Comparison of ENCODE assay signal across 22 cellular contexts in genomic region chr6:156975414-156975813, GRCh38.
DNase-seq lines count a peak whose midpoint lies in the region; ATAC-seq and TF ChIP-seq lines count a peak whose summit lies in the region.
"Had no signal": no experiment of that assay in that cellular context is flagged by ENCODE, and none has a peak within 500 bp of the region (broad histone marks: within the 10 kb centered on the region; RNA-seq: fewer than 3 reads in every experiment).

No MANE protein-coding gene starts in this region.

- H3K27me3 ChIP-seq in trophoblast cell (ENCODE audit: insufficient read depth, low read length): no peaks in the 10 kb centered on the region

- no peak overlapping the region for H3K14ac ChIP-seq in trophoblast cell (ENCODE audit: low read length)

- H3K4me2 ChIP-seq in trophoblast cell (ENCODE audit: low read length): no peak overlapping the region

- WGBS in trophoblast cell (ENCODE audit: extremely low coverage, insufficient coverage, insufficient read length): no CpG with 5 or more reads among the region's 4 CpGs

- no peak overlapping the region for H3K23ac ChIP-seq in trophoblast cell (ENCODE audit: low read length)

- peak overlapping the region; percentile 70 for H3K4ac ChIP-seq in trophoblast cell (ENCODE audit: low read depth, low read length)

- POLR2A ChIA-PET in activated CD8-positive, alpha-beta T cell treated with anti-CD3 and anti-CD28 coated beads for 36 hours (lab: Charles Lee): no interaction called here
- POLR2A ChIA-PET in activated CD8-positive, alpha-beta T cell treated with anti-CD3 and anti-CD28 coated beads, Interleukin-2, amount 10 ng/mL, durations not matched to agents 7 days and 5 days (lab: Charles Lee): no interaction called here

- no peak overlapping the region for H2BK5ac ChIP-seq in trophoblast cell (ENCODE audit: low read depth, low read length, poor library complexity)

- H3K9me3 ChIP-seq in trophoblast cell (ENCODE audit: insufficient read depth, low read depth, low read length): no peaks in the 10 kb centered on the region

- no peak for ATAC-seq in activated CD8-positive, alpha-beta T cell treated with anti-CD3 and anti-CD28 coated beads for 36 hours
- ATAC-seq in activated CD8-positive, alpha-beta T cell treated with anti-CD3 and anti-CD28 coated beads, Interleukin-2, amount 10 ng/mL, durations not matched to agents 7 days and 5 days: no peak
- ATAC-seq in activated naive CD8-positive, alpha-beta T cell treated with anti-CD3 and anti-CD28 coated beads, Interleukin-2, amount 50 U/mL, for 24 hours: no peak
- no peak for ATAC-seq in GM21786 (IDR thresholded peaks at IDR 0.05; ENCODE audit: unreplicated experiment)
- no peak for ATAC-seq in GM18519 (IDR thresholded peaks at IDR 0.05; ENCODE audit: low FRiP score, unreplicated experiment)
- ATAC-seq: left cardiac atrium had no signal

- no peak overlapping the region for H4K8ac ChIP-seq in trophoblast cell (ENCODE audit: low read depth, low read length)

- H3K4me3 ChIP-seq in trophoblast cell (ENCODE audit: low read depth, low read length): no peak overlapping the region

- H3K9ac ChIP-seq in trophoblast cell (ENCODE audit: low read length): no peak overlapping the region
- H3K9ac ChIP-seq: parathyroid adenoma had no signal

- peak overlapping the region; percentile 67 for H3K4me3 Mint-ChIP-seq in activated CD8-positive, alpha-beta T cell treated with anti-CD3 and anti-CD28 coated beads for 36 hours
- H3K4me3 Mint-ChIP-seq in activated CD8-positive, alpha-beta T cell treated with anti-CD3 and anti-CD28 coated beads, Interleukin-2, amount 10 ng/mL, durations not matched to agents 7 days and 5 days: no peak overlapping the region
- H3K4me3 Mint-ChIP-seq in IgD-negative memory B cell: peak overlapping the region; percentile 73 to 94 (median 82)
- H3K4me3 Mint-ChIP-seq in activated naive CD8-positive, alpha-beta T cell treated with anti-CD3 and anti-CD28 coated beads, Interleukin-2, amount 50 U/mL, for 24 hours: peak overlapping the region; percentile 70
- H3K4me3 Mint-ChIP-seq: type B pancreatic cell had no signal

- no peak overlapping the region for H2BK120ac ChIP-seq in trophoblast cell (ENCODE audit: insufficient read depth, low read length, poor library complexity)

- intact Hi-C loops in activated CD8-positive, alpha-beta T cell treated with anti-CD3 and anti-CD28 coated beads for 36 hours (cut with micrococcal nuclease): no loop called here

- no peaks in the 10 kb centered on the region for H3K79me1 ChIP-seq in trophoblast cell (ENCODE audit: low read length)

- H3K27ac Mint-ChIP-seq in activated CD8-positive, alpha-beta T cell treated with anti-CD3 and anti-CD28 coated beads for 36 hours: peak overlapping the region; percentile 74
- H3K27ac Mint-ChIP-seq in activated CD8-positive, alpha-beta T cell treated with anti-CD3 and anti-CD28 coated beads, Interleukin-2, amount 10 ng/mL, durations not matched to agents 7 days and 5 days: no peak overlapping the region
- peak overlapping the region; percentile 83 to 87 (median 87) for H3K27ac Mint-ChIP-seq in IgD-negative memory B cell
- H3K27ac Mint-ChIP-seq in activated naive CD8-positive, alpha-beta T cell treated with anti-CD3 and anti-CD28 coated beads, Interleukin-2, amount 50 U/mL, for 24 hours: peak overlapping the region; percentile 79
- H3K27ac Mint-ChIP-seq: type B pancreatic cell had no signal

- DNase-seq in activated CD8-positive, alpha-beta T cell treated with anti-CD3 and anti-CD28 coated beads for 36 hours: no peak
- DNase-seq in activated CD8-positive, alpha-beta T cell treated with anti-CD3 and anti-CD28 coated beads, Interleukin-2, amount 10 ng/mL, durations not matched to agents 7 days and 5 days: no peak
- no peak for DNase-seq in activated naive CD8-positive, alpha-beta T cell treated with anti-CD3 and anti-CD28 coated beads, Interleukin-2, amount 50 U/mL, for 24 hours
- DNase-seq in trophoblast cell (no peak), NCI-H526 treated with DMSO at 0.1 percent for 48 hours (lab: John Stamatoyannopoulos, UW) (no peak)
- DNase-seq: activated CD4-positive, alpha-beta T cell treated with anti-CD3 and anti-CD28 coated beads, Interleukin-2, amount 50 U/mL, for 48 hours; activated naive CD4-positive, alpha-beta T cell treated with anti-CD3 and anti-CD28 coated beads, Interleukin-2, amount 50 U/mL, for 16 hours; caudate nucleus; COR-L47; effector memory CD4-positive, alpha-beta T cell; hypothalamus; Kasumi-1; left cardiac atrium; NCI-H146; NCI-H446 treated with DMSO at 0.1 percent for 48 hours; SIG-M5; stimulated activated CD4-positive, alpha-beta T cell treated with anti-CD3 and anti-CD28 coated beads, Interleukin-4, amount 100 ng/mL, for 24 hours had no signal

- no peak overlapping the region for H3K27ac ChIP-seq in trophoblast cell (ENCODE audit: low read depth, low read length)

- no peak overlapping the region for H3K18ac ChIP-seq in trophoblast cell (ENCODE audit: low read length)

- H4K12ac ChIP-seq in trophoblast cell (ENCODE audit: low read depth, low read length): no peak overlapping the region

- peaks cover 5% of the 10 kb centered on the region for H3K36me3 Mint-ChIP-seq in activated CD8-positive, alpha-beta T cell treated with anti-CD3 and anti-CD28 coated beads for 36 hours (ENCODE audit: low read depth)
- no peaks in the 10 kb centered on the region for H3K36me3 Mint-ChIP-seq in activated CD8-positive, alpha-beta T cell treated with anti-CD3 and anti-CD28 coated beads, Interleukin-2, amount 10 ng/mL, durations not matched to agents 7 days and 5 days (ENCODE audit: low read depth)
- no peaks in the 10 kb centered on the region for H3K36me3 Mint-ChIP-seq in IgD-negative memory B cell
- no peaks in the 10 kb centered on the region for H3K36me3 Mint-ChIP-seq in activated naive CD8-positive, alpha-beta T cell treated with anti-CD3 and anti-CD28 coated beads, Interleukin-2, amount 50 U/mL, for 24 hours (ENCODE audit: low read depth)

- no peak overlapping the region for H2BK12ac ChIP-seq in trophoblast cell (ENCODE audit: low read length)

- no peak overlapping the region for H4K91ac ChIP-seq in trophoblast cell (ENCODE audit: low read depth, low read length)

- H3K4me1 Mint-ChIP-seq in activated CD8-positive, alpha-beta T cell treated with anti-CD3 and anti-CD28 coated beads for 36 hours (ENCODE audit: low read depth): peaks cover 83% of the 10 kb centered on the region
- peaks cover 19% of the 10 kb centered on the region for H3K4me1 Mint-ChIP-seq in activated CD8-positive, alpha-beta T cell treated with anti-CD3 and anti-CD28 coated beads, Interleukin-2, amount 10 ng/mL, durations not matched to agents 7 days and 5 days (ENCODE audit: low read depth)
- peaks cover 68 to 82% (median 71%) of the 10 kb centered on the region in 3 donors for H3K4me1 Mint-ChIP-seq in IgD-negative memory B cell
- H3K4me1 Mint-ChIP-seq in activated naive CD8-positive, alpha-beta T cell treated with anti-CD3 and anti-CD28 coated beads, Interleukin-2, amount 50 U/mL, for 24 hours: peaks cover 82% of the 10 kb centered on the region

- H3K36me3 ChIP-seq in trophoblast cell (ENCODE audit: control insufficient read depth in 1 of 2, insufficient read depth in 2 of 2, low read length in 2 of 2): no peaks in the 10 kb centered on the region

- H3K79me2 ChIP-seq in trophoblast cell (ENCODE audit: control insufficient read depth, insufficient read depth, low read length, poor library complexity): peaks cover 4% of the 10 kb centered on the region

- H2AFZ ChIP-seq in trophoblast cell (ENCODE audit: insufficient read depth, low read length, poor library complexity): no peak overlapping the region
- H2AFZ ChIP-seq: parathyroid adenoma had no signal

- no peaks in the 10 kb centered on the region for H3K9me3 Mint-ChIP-seq in activated CD8-positive, alpha-beta T cell treated with anti-CD3 and anti-CD28 coated beads for 36 hours
- H3K9me3 Mint-ChIP-seq in activated CD8-positive, alpha-beta T cell treated with anti-CD3 and anti-CD28 coated beads, Interleukin-2, amount 10 ng/mL, durations not matched to agents 7 days and 5 days (ENCODE audit: insufficient read depth): no peaks in the 10 kb centered on the region
- H3K9me3 Mint-ChIP-seq in IgD-negative memory B cell: no peaks in the 10 kb centered on the region
- H3K9me3 Mint-ChIP-seq in activated naive CD8-positive, alpha-beta T cell treated with anti-CD3 and anti-CD28 coated beads, Interleukin-2, amount 50 U/mL, for 24 hours: no peaks in the 10 kb centered on the region
- H3K9me3 Mint-ChIP-seq: type B pancreatic cell had no signal

- H2AK5ac ChIP-seq in trophoblast cell (ENCODE audit: low read length): no peak overlapping the region

- no peaks in the 10 kb centered on the region for H3K27me3 Mint-ChIP-seq in activated CD8-positive, alpha-beta T cell treated with anti-CD3 and anti-CD28 coated beads for 36 hours
- H3K27me3 Mint-ChIP-seq in activated CD8-positive, alpha-beta T cell treated with anti-CD3 and anti-CD28 coated beads, Interleukin-2, amount 10 ng/mL, durations not matched to agents 7 days and 5 days (ENCODE audit: low read depth): no peaks in the 10 kb centered on the region
- no peaks in the 10 kb centered on the region for H3K27me3 Mint-ChIP-seq in IgD-negative memory B cell
- no peaks in the 10 kb centered on the region for H3K27me3 Mint-ChIP-seq in activated naive CD8-positive, alpha-beta T cell treated with anti-CD3 and anti-CD28 coated beads, Interleukin-2, amount 50 U/mL, for 24 hours
- H3K27me3 Mint-ChIP-seq: type B pancreatic cell had no signal

- TF ChIP-seq CTCF in activated CD8-positive, alpha-beta T cell treated with anti-CD3 and anti-CD28 coated beads for 36 hours (IDR thresholded peaks at IDR 0.05): no peak

- peaks cover 3 to 9% of the 10 kb centered on the region in 2 experiments for H3K4me1 ChIP-seq in trophoblast cell (ENCODE audit: control insufficient read depth in 1 of 2, insufficient read depth in 2 of 2, low read length in 2 of 2)

- CTCF ChIA-PET in activated CD8-positive, alpha-beta T cell treated with anti-CD3 and anti-CD28 coated beads for 36 hours (lab: Charles Lee): no interaction called here
- CTCF ChIA-PET in activated CD8-positive, alpha-beta T cell treated with anti-CD3 and anti-CD28 coated beads, Interleukin-2, amount 10 ng/mL, durations not matched to agents 7 days and 5 days (lab: Charles Lee): no interaction called here
